ENCODE assay signal across 1 cellular context in the genomic region with DNA sequence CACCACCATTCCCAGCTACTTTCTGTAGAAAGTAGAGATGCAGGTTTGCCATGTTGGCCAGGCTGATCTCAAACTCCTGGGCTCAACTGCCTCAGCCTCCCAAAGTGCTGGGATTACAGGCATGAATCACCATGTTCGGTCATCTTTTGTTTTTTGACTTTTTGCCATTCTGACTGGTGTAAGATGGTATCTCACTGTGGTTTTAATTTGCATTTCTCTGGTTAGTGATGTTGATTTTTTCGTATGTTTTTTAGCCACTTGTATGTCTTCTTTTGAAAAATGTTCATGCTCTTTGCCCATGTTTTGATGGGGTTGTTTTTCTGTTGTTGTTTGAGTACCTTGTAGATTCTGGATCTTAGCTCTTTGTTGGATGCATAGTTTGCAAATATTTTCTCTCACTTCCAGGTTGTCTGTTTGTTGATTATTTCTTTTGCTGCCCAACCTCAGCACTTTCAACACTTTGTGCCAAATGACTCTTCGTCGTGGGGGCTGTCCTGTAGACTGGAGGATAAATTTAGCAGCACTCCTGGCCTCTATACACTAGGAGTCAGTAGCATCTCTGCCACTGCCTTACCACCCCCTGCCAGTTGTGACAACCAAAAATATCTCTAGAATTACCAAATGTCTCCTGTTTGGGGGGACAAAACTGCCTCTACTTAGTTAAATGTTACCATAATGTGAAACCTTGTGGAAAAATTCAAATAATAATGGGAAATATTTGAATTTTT.
TF ChIP-seq lines count a peak whose summit lies in the region.

No MANE protein-coding gene starts in this region.

TF ChIP-seq in HCT116, 20 proteins besides CTCF, POLR2A, EP300 and RAD21:
- no peak for TF ChIP-seq SIN3A (IDR thresholded peaks at IDR 0.05; ENCODE audit: low read depth)
- no peak for TF ChIP-seq CBX3 (IDR thresholded peaks at IDR 0.05; ENCODE audit: low read depth)
- TF ChIP-seq SRF (IDR thresholded peaks at IDR 0.05; ENCODE audit: low read depth): no peak
- TF ChIP-seq FOSL1 (IDR thresholded peaks at IDR 0.05; ENCODE audit: low read depth): no peak
- TF ChIP-seq ZNF274 (IDR thresholded peaks at IDR 0.05; ENCODE audit: low read depth, low read length): no peak
- TF ChIP-seq, protein P1, sequence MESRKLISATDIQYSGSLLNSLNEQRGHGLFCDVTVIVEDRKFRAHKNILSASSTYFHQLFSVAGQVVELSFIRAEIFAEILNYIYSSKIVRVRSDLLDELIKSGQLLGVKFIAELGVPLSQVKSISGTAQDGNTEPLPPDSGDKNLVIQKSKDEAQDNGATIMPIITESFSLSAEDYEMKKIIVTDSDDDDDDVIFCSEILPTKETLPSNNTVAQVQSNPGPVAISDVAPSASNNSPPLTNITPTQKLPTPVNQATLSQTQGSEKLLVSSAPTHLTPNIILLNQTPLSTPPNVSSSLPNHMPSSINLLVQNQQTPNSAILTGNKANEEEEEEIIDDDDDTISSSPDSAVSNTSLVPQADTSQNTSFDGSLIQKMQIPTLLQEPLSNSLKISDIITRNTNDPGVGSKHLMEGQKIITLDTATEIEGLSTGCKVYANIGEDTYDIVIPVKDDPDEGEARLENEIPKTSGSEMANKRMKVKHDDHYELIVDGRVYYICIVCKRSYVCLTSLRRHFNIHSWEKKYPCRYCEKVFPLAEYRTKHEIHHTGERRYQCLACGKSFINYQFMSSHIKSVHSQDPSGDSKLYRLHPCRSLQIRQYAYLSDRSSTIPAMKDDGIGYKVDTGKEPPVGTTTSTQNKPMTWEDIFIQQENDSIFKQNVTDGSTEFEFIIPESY (IDR thresholded peaks at IDR 0.05; ENCODE audit: extremely low read depth, insufficient replicate concordance, low read length): no peak
- no peak for TF ChIP-seq POLR2AphosphoS5 (IDR thresholded peaks at IDR 0.05; ENCODE audit: low read depth, low read length)
- TF ChIP-seq CEBPB (IDR thresholded peaks at IDR 0.05; ENCODE audit: low read depth): no peak
- TF ChIP-seq YY1 (IDR thresholded peaks at IDR 0.05; ENCODE audit: extremely low read depth, insufficient replicate concordance, low read depth, low read length): no peak
- TF ChIP-seq, protein P2, sequence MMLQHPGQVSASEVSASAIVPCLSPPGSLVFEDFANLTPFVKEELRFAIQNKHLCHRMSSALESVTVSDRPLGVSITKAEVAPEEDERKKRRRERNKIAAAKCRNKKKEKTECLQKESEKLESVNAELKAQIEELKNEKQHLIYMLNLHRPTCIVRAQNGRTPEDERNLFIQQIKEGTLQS (IDR thresholded peaks at IDR 0.05): no peak
- no peak for TF ChIP-seq EZH2 (IDR thresholded peaks at IDR 0.05)
- TF ChIP-seq SP1 (IDR thresholded peaks at IDR 0.05; ENCODE audit: low read depth): no peak
- TF ChIP-seq, protein P3, sequence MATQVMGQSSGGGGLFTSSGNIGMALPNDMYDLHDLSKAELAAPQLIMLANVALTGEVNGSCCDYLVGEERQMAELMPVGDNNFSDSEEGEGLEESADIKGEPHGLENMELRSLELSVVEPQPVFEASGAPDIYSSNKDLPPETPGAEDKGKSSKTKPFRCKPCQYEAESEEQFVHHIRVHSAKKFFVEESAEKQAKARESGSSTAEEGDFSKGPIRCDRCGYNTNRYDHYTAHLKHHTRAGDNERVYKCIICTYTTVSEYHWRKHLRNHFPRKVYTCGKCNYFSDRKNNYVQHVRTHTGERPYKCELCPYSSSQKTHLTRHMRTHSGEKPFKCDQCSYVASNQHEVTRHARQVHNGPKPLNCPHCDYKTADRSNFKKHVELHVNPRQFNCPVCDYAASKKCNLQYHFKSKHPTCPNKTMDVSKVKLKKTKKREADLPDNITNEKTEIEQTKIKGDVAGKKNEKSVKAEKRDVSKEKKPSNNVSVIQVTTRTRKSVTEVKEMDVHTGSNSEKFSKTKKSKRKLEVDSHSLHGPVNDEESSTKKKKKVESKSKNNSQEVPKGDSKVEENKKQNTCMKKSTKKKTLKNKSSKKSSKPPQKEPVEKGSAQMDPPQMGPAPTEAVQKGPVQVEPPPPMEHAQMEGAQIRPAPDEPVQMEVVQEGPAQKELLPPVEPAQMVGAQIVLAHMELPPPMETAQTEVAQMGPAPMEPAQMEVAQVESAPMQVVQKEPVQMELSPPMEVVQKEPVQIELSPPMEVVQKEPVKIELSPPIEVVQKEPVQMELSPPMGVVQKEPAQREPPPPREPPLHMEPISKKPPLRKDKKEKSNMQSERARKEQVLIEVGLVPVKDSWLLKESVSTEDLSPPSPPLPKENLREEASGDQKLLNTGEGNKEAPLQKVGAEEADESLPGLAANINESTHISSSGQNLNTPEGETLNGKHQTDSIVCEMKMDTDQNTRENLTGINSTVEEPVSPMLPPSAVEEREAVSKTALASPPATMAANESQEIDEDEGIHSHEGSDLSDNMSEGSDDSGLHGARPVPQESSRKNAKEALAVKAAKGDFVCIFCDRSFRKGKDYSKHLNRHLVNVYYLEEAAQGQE (IDR thresholded peaks at IDR 0.05; ENCODE audit: low read depth): no peak
- no peak for TF ChIP-seq EGR1 (IDR thresholded peaks at IDR 0.05; ENCODE audit: low read depth)
- no peak for TF ChIP-seq EZH2phosphoT487 (IDR thresholded peaks at IDR 0.05; ENCODE audit: borderline replicate concordance)
- TF ChIP-seq, protein P4, sequence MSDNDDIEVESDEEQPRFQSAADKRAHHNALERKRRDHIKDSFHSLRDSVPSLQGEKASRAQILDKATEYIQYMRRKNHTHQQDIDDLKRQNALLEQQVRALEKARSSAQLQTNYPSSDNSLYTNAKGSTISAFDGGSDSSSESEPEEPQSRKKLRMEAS (IDR thresholded peaks at IDR 0.05): no peak
